ENCODE assay signal across 18 cellular contexts in the genomic region with DNA sequence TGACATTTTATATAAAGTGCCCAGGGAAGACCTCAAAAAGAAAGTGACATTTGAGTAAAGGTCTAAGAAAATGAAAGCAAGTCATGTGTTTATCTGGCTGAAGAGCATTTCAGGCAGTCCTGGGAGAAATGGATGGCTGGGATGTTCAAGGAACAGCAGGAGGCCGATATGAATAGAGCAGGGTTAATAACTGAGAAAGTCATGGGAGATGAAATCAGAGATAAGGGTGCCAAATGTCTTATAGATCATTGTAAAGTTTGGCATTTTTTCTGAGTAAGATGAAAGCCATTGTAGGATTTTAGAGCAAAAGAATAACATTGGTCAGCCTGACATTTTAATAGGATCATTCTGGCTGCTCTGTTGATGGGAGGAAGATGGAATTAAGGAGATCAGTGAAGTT. TPM values are rescaled to one million over a fixed set of nuclear protein-coding genes. Genes with fewer than 3 reads are reported as not detected.
"Had no signal": no experiment of that assay in that cellular context is flagged by ENCODE, and none has a peak within 500 bp of the region (broad histone marks: within the 10 kb centered on the region; RNA-seq: fewer than 3 reads in every experiment).

No MANE protein-coding gene starts in this region.

- H3K27me3 Mint-ChIP-seq: activated CD4-positive, alpha-beta T cell treated with anti-CD3 and anti-CD28 coated beads, Interleukin-2, amount 10 ng/mL, durations not matched to agents 7 days and 5 days; activated naive CD8-positive, alpha-beta T cell treated with anti-CD3 and anti-CD28 coated beads, Interleukin-2, amount 10 ng/mL, durations not matched to agents 7 days and 5 days had no signal

- H3K9me3 ChIP-seq: tibial artery, vagina had no signal

- H3K4me1 Mint-ChIP-seq: activated naive CD8-positive, alpha-beta T cell treated with anti-CD3 and anti-CD28 coated beads, Interleukin-2, amount 10 ng/mL, durations not matched to agents 7 days and 5 days had no signal

- H3K27ac Mint-ChIP-seq: activated CD4-positive, alpha-beta T cell treated with anti-CD3 and anti-CD28 coated beads, Interleukin-2, amount 10 ng/mL, durations not matched to agents 7 days and 5 days; activated naive CD8-positive, alpha-beta T cell treated with anti-CD3 and anti-CD28 coated beads, Interleukin-2, amount 10 ng/mL, durations not matched to agents 7 days and 5 days; stimulated activated effector memory CD8-positive, alpha-beta T cell treated with anti-CD3 and anti-CD28 coated beads, Interleukin-12 subunit alpha, Interleukin-12 subunit beta, amount 100 ng/mL, for 72 hours; T-helper 2 cell treated with Interferon-gamma antibody and Interleukin-4, amounts not matched to agents 5 μg/mL and 100 μg/mL, for 36 hours had no signal

- H3K4me1 ChIP-seq: lower lobe of right lung, tibial artery, vagina had no signal

- DNase-seq: activated CD4-positive, alpha-beta T cell treated with anti-CD3 and anti-CD28 coated beads, Interleukin-2, amount 10 ng/mL, durations not matched to agents 7 days and 5 days; activated CD4-positive, CD25-positive, alpha-beta regulatory T cell; activated effector memory CD4-positive, alpha-beta T cell treated with anti-CD3 and anti-CD28 coated beads, Interleukin-2, amount 50 U/mL, for 16 hours; activated naive CD8-positive, alpha-beta T cell treated with anti-CD3 and anti-CD28 coated beads, Interleukin-2, amount 10 ng/mL, durations not matched to agents 7 days and 5 days; activated T-cell treated with anti-CD3 and anti-CD28 coated beads for 4 hours; anterior cingulate cortex; left colon; lower lobe of right lung; posterior cingulate gyrus; retina; tibial artery had no signal

- ATAC-seq: left colon; lower lobe of right lung; stimulated activated effector memory CD8-positive, alpha-beta T cell treated with anti-CD3 and anti-CD28 coated beads, Interleukin-12 subunit alpha, Interleukin-12 subunit beta, amount 100 ng/mL, for 72 hours had no signal

- H3K27me3 ChIP-seq: cardiac muscle cell, neutrophil, tibial artery, vagina had no signal

- H3K4me3 ChIP-seq: cardiac muscle cell, lower lobe of right lung, tibial artery, vagina had no signal

- H3K4me3 Mint-ChIP-seq: activated CD4-positive, alpha-beta T cell treated with anti-CD3 and anti-CD28 coated beads, Interleukin-2, amount 10 ng/mL, durations not matched to agents 7 days and 5 days; activated naive CD8-positive, alpha-beta T cell treated with anti-CD3 and anti-CD28 coated beads, Interleukin-2, amount 10 ng/mL, durations not matched to agents 7 days and 5 days; stimulated activated effector memory CD8-positive, alpha-beta T cell treated with anti-CD3 and anti-CD28 coated beads, Interleukin-12 subunit alpha, Interleukin-12 subunit beta, amount 100 ng/mL, for 72 hours; T-helper 2 cell treated with Interferon-gamma antibody and Interleukin-4, amounts not matched to agents 5 μg/mL and 100 μg/mL, for 36 hours had no signal

- H3K27ac ChIP-seq: cardiac muscle cell, lower lobe of right lung, neutrophil, tibial artery, vagina had no signal

RNA-seq across cellular contexts. Expression of gene GIMD1, which starts 33.8 kb away (rescaled TPM):
- total RNA-seq: activated CD4-positive, alpha-beta T cell treated with anti-CD3 and anti-CD28 coated beads, Interleukin-2, amount 10 ng/mL, durations not matched to agents 7 days and 5 days; activated naive CD8-positive, alpha-beta T cell treated with anti-CD3 and anti-CD28 coated beads, Interleukin-2, amount 10 ng/mL, durations not matched to agents 7 days and 5 days; cardiac muscle cell; left colon; lower lobe of right lung; subcutaneous adipose tissue; vagina had no signal
- polyA plus RNA-seq: cardiac muscle cell, esophagus had no signal
